In the genomic region with DNA sequence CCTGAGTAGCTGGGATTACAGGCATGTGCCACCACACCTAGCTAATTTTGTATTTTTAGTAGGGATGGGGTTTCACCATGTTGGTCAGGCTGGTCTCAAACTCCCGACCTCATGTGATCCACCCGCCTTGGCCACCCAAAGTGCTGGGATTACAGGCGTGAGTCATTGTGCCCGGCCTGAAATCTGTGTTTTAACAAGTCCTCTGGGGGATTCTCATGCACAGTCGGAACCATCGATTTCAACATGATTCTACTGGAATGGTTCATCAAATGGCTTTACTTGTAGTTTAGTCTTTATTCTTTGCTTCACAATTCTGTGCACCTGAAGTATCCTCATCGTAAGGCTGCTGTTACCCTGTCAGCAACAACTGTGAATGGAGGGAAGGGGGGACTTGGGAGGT, we compare ENCODE assay signal across 4 cellular contexts. TPM values are rescaled to one million over a fixed set of nuclear protein-coding genes. Genes with fewer than 3 reads are reported as not detected.
"Had no signal": no experiment of that assay in that cellular context is flagged by ENCODE, and none has a peak within 500 bp of the region (broad histone marks: within the 10 kb centered on the region; RNA-seq: fewer than 3 reads in every experiment).

No MANE protein-coding gene starts in this region.

RNA-seq across cellular contexts. Expression of a gene that starts 28.9 kb away (rescaled TPM):
- total RNA-seq: epithelial cell of proximal tubule, glomerular endothelial cell, myocyte, renal cortical epithelial cell had no signal
